Comparison of ENCODE assay signal across 35 cellular contexts in the genomic region with DNA sequence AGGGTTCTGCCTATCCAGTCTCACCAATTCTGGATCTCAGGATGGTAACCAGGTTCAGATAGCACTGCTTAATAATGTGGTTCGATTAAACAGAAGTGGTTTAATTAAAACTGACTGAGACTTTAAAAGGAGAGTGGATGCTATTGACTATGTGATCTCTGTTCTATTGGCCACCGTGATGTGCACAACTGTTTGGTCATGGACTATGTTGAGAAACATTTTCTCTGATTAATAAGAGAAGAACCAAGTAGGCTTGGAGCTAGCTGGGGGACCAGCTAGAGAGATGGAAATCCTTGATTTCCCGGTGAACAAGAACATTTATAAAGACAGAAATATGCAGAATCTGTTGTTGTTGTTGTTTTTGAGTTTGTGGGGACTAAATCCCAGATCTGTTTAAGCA. TPM values are rescaled to one million over a fixed set of nuclear protein-coding genes. Genes with fewer than 3 reads are reported as not detected.
"Had no signal": no experiment of that assay in that cellular context is flagged by ENCODE, and none has a peak within 500 bp of the region (broad histone marks: within the 10 kb centered on the region; RNA-seq: fewer than 3 reads in every experiment).

No MANE protein-coding gene starts in this region.

- H3K4me1 ChIP-seq: adrenal gland had no signal

- ATAC-seq: activated CD8-positive, alpha-beta T cell treated with anti-CD3 and anti-CD28 coated beads for 36 hours; activated naive CD4-positive, alpha-beta T cell treated with anti-CD3 and anti-CD28 coated beads, Interleukin-2, amount 50 U/mL, for 72 hours; activated T-cell treated with anti-CD3 and anti-CD28 coated beads, Interleukin-2, amount 50 U/mL, for 4 hours; activated T-cell treated with anti-CD3 and anti-CD28 coated beads, Interleukin-2, amount 50 U/mL, for 72 hours; activated T-helper 17 cell treated with anti-CD3 and anti-CD28 coated beads, Interleukin-2, amount 50 U/mL, for 72 hours had no signal

- H3K36me3 ChIP-seq: adrenal gland, cardiac muscle cell had no signal

- H3K27me3 ChIP-seq: adrenal gland, cardiac muscle cell had no signal

- H3K27ac ChIP-seq: adrenal gland, cardiac muscle cell had no signal

- DNase-seq: activated B cell treated with CpG ODN at 0.5 μM for 24 hours; activated CD4-positive, alpha-beta memory T cell treated with anti-CD3 and anti-CD28 coated beads for 36 hours; activated CD4-positive, alpha-beta T cell treated with anti-CD3 and anti-CD28 coated beads for 4 hours; activated CD4-positive, alpha-beta T cell treated with anti-CD3 and anti-CD28 coated beads, Interleukin-2, amount 10 ng/mL, durations not matched to agents 24 days and 14 days; activated CD4-positive, alpha-beta T cell treated with anti-CD3 and anti-CD28 coated beads, Interleukin-2, amount 50 U/mL, for 1 hour; activated CD4-positive, alpha-beta T cell treated with anti-CD3 and anti-CD28 coated beads, Interleukin-2, amount 50 U/mL, for 4 hours; activated CD4-positive, CD25-positive, alpha-beta regulatory T cell treated with anti-CD3 and anti-CD28 coated beads, Interleukin-2, amount 50 U/mL, for 72 hours; activated CD8-positive, alpha-beta memory T cell treated with anti-CD3 and anti-CD28 coated beads, Interleukin-2, amount 50 U/mL, for 4 hours; activated CD8-positive, alpha-beta T cell treated with anti-CD3 and anti-CD28 coated beads for 36 hours; activated effector memory CD4-positive, alpha-beta T cell treated with anti-CD3 and anti-CD28 coated beads, Interleukin-2, amount 50 U/mL, for 16 hours; activated gamma-delta T cell treated with Interleukin-2 at 50 U/mL for 16 hours; activated naive CD4-positive, alpha-beta T cell; activated naive CD4-positive, alpha-beta T cell treated with anti-CD3 and anti-CD28 coated beads for 36 hours; activated naive CD4-positive, alpha-beta T cell treated with anti-CD3 and anti-CD28 coated beads, Interleukin-2, amount 50 U/mL, for 16 hours; activated naive CD8-positive, alpha-beta T cell treated with anti-CD3 and anti-CD28 coated beads for 36 hours; activated T-cell treated with anti-CD3 and anti-CD28 coated beads for 4 hours; activated T-cell treated with anti-CD3 and anti-CD28 coated beads, Interleukin-2, amount 50 U/mL, for 1 hour; activated T-cell treated with anti-CD3 and anti-CD28 coated beads, Interleukin-2, amount 50 U/mL, for 4 hours; activated T-cell treated with anti-CD3 and anti-CD28 coated beads, Interleukin-2, amount 50 U/mL, for 72 hours; adrenal gland; amniotic stem cell; aorta; caudate nucleus; cerebellar nuclear complex; T-helper 1 cell; T-helper 2 cell; T-helper 9 cell had no signal

- H3K4me3 ChIP-seq: adrenal gland, cardiac muscle cell had no signal

- H3K9me3 ChIP-seq: adrenal gland had no signal

- FAIRE-seq: astrocyte, bronchial epithelial cell, TTC549 had no signal

RNA-seq across cellular contexts. Expression of a gene that starts 36.5 kb away (rescaled TPM):
- total RNA-seq: activated B cell treated with CpG ODN at 0.5 μM for 24 hours; activated CD4-positive, alpha-beta memory T cell treated with anti-CD3 and anti-CD28 coated beads for 36 hours; activated CD4-positive, alpha-beta T cell treated with anti-CD3 and anti-CD28 coated beads, Interleukin-2, amount 10 ng/mL, durations not matched to agents 24 days and 14 days; activated CD8-positive, alpha-beta memory T cell treated with anti-CD3 and anti-CD28 coated beads for 36 hours; activated CD8-positive, alpha-beta T cell treated with anti-CD3 and anti-CD28 coated beads for 36 hours; activated naive CD4-positive, alpha-beta T cell treated with anti-CD3 and anti-CD28 coated beads for 36 hours; activated naive CD4-positive, alpha-beta T cell treated with anti-CD3 and anti-CD28 coated beads, Interleukin-2, amount 50 U/mL, for 72 hours; activated naive CD8-positive, alpha-beta T cell treated with anti-CD3 and anti-CD28 coated beads for 36 hours; activated T-cell treated with anti-CD3 and anti-CD28 coated beads, Interleukin-2, amount 50 U/mL, for 4 hours; activated T-cell treated with anti-CD3 and anti-CD28 coated beads, Interleukin-2, amount 50 U/mL, for 72 hours; activated T-helper 1 cell treated with anti-CD3 and anti-CD28 coated beads, Interleukin-12 subunit alpha, Interleukin-12 subunit beta, Interleukin-2, Interleukin-4 antibody, amounts not matched to agents 30 ng/mL and 10 ng/mL and 1 ng/mL, durations not matched to agents 14 hours and 24 hours and 36 hours; activated T-helper 17 cell treated with anti-CD3 and anti-CD28 coated beads, Interleukin-2, amount 50 U/mL, for 72 hours; astrocyte; bronchial epithelial cell; cardiac muscle cell had no signal
- polyA plus RNA-seq: cardiac muscle cell had no signal
